12 cellular contexts compared by ENCODE assay signal in genomic region chr2:216107760-216108159, GRCh38. TPM values are rescaled to one million over a fixed set of nuclear protein-coding genes. Genes with fewer than 3 reads are reported as not detected.
A peak's percentile ranks its signal among the peaks of the same experiment; 100 is the strongest.
DNase-seq lines count a peak whose midpoint lies in the region; ATAC-seq, FAIRE-seq and TF ChIP-seq lines count a peak whose summit lies in the region.
"Had no signal": no experiment of that assay in that cellular context is flagged by ENCODE, and none has a peak within 500 bp of the region (broad histone marks: within the 10 kb centered on the region; RNA-seq: fewer than 3 reads in every experiment).

No MANE protein-coding gene starts in this region.

- TF ChIP-seq CTCF in activated CD8-positive, alpha-beta T cell treated with anti-CD3 and anti-CD28 coated beads for 36 hours (IDR thresholded peaks at IDR 0.05): no peak
- TF ChIP-seq CTCF in adrenal gland (IDR thresholded peaks at IDR 0.05): no peak

- peak overlapping the region in 2 of 4 donors; percentile 11 to 20 for H3K4me3 ChIP-seq in adrenal gland
- peak overlapping the region in 1 of 2 donors; percentile 37 for H3K4me3 ChIP-seq in small intestine (ENCODE audit: low read depth in 1 of 2, low read length in 2 of 2)
- H3K4me3 ChIP-seq: upper lobe of left lung had no signal

- H3K36me3 Mint-ChIP-seq in activated CD8-positive, alpha-beta T cell treated with anti-CD3 and anti-CD28 coated beads, Interleukin-2, amount 10 ng/mL, durations not matched to agents 7 days and 5 days (ENCODE audit: low read depth): peaks cover 37% of the 10 kb centered on the region
- peaks cover 33% of the 10 kb centered on the region for H3K36me3 Mint-ChIP-seq in activated CD8-positive, alpha-beta T cell treated with anti-CD3 and anti-CD28 coated beads for 36 hours (ENCODE audit: low read depth)

- H3K4me1 Mint-ChIP-seq in activated CD8-positive, alpha-beta T cell treated with anti-CD3 and anti-CD28 coated beads, Interleukin-2, amount 10 ng/mL, durations not matched to agents 7 days and 5 days (ENCODE audit: low read depth): peaks cover 40% of the 10 kb centered on the region
- H3K4me1 Mint-ChIP-seq in activated CD8-positive, alpha-beta T cell treated with anti-CD3 and anti-CD28 coated beads for 36 hours (ENCODE audit: low read depth): peaks cover 29% of the 10 kb centered on the region

- POLR2A ChIA-PET in activated CD8-positive, alpha-beta T cell treated with anti-CD3 and anti-CD28 coated beads, Interleukin-2, amount 10 ng/mL, durations not matched to agents 7 days and 5 days (lab: Charles Lee): interaction anchor here (0.9 to 3.1 kb wide), 5 partner anchors 12 to 74 kb away, joined by 3 to 13 read pairs (median 9); partner anchors contain the start of genes PECR and TMEM169
- POLR2A ChIA-PET in activated CD8-positive, alpha-beta T cell treated with anti-CD3 and anti-CD28 coated beads for 36 hours (lab: Charles Lee): interaction anchor here (1.1 to 5.7 kb wide), 4 partner anchors 9 to 25 kb away, joined by 3 to 41 read pairs (median 27); partner anchors contain the start of genes PECR and TMEM169

- TF ChIP-seq POLR2A in adrenal gland (IDR thresholded peaks at IDR 0.05): peak in 1 of 2 donors; percentile 37

- H3K4me1 ChIP-seq in adrenal gland (replicated peaks in 1 of 2) (peaks cover 20 to 29% of the 10 kb centered on the region in 2 donors), small intestine (ENCODE audit: control insufficient read depth in 2 of 2, insufficient read depth in 1 of 2, low read depth in 1 of 2, low read length in 1 of 2) (peaks cover 0 to 4% of the 10 kb centered on the region in 2 donors)

- no peak for FAIRE-seq in small intestine (lab: Jason Lieb, UNC)
- FAIRE-seq: endometrium, kidney had no signal

- H3K27ac Mint-ChIP-seq in activated CD8-positive, alpha-beta T cell treated with anti-CD3 and anti-CD28 coated beads, Interleukin-2, amount 10 ng/mL, durations not matched to agents 7 days and 5 days: no peak overlapping the region
- H3K27ac Mint-ChIP-seq in activated CD8-positive, alpha-beta T cell treated with anti-CD3 and anti-CD28 coated beads for 36 hours: no peak overlapping the region

- H3K27me3 Mint-ChIP-seq in activated CD8-positive, alpha-beta T cell treated with anti-CD3 and anti-CD28 coated beads, Interleukin-2, amount 10 ng/mL, durations not matched to agents 7 days and 5 days (ENCODE audit: low read depth): no peaks in the 10 kb centered on the region
- H3K27me3 Mint-ChIP-seq in activated CD8-positive, alpha-beta T cell treated with anti-CD3 and anti-CD28 coated beads for 36 hours: no peaks in the 10 kb centered on the region

- peak overlapping the region; percentile 4 for H3K4me3 Mint-ChIP-seq in activated CD8-positive, alpha-beta T cell treated with anti-CD3 and anti-CD28 coated beads, Interleukin-2, amount 10 ng/mL, durations not matched to agents 7 days and 5 days
- no peak overlapping the region for H3K4me3 Mint-ChIP-seq in activated CD8-positive, alpha-beta T cell treated with anti-CD3 and anti-CD28 coated beads for 36 hours

- DNase-seq in activated CD8-positive, alpha-beta T cell treated with anti-CD3 and anti-CD28 coated beads, Interleukin-2, amount 10 ng/mL, durations not matched to agents 7 days and 5 days: no peak
- no peak for DNase-seq in activated CD8-positive, alpha-beta T cell treated with anti-CD3 and anti-CD28 coated beads for 36 hours
- DNase-seq in adrenal gland (peak in 6 of 7 donors; percentile 34 to 68 (median 44)), islet precursor cell (peak; percentile 83), small intestine (peak; percentile 41), NCI-H524 (lab: John Stamatoyannopoulos, UW) (no peak), NCI-H510A (lab: John Stamatoyannopoulos, UW) (no peak), NCI-H2081 treated with DMSO at 0.1 percent for 48 hours (lab: John Stamatoyannopoulos, UW) (no peak)
- DNase-seq: activated effector memory CD4-positive, alpha-beta T cell treated with anti-CD3 and anti-CD28 coated beads, Interleukin-2, amount 50 U/mL, for 16 hours; kidney had no signal

- H3K27ac ChIP-seq in adrenal gland (peak overlapping the region in 4 of 5 donors; percentile 7 to 87 (median 40)), small intestine (ENCODE audit: low read depth in 1 of 2, low read length in 1 of 2) (peak overlapping the region; percentile 44 to 55)
- H3K27ac ChIP-seq: upper lobe of left lung had no signal

- H3K9me3 ChIP-seq in adrenal gland (replicated peaks in 1 of 3): no peaks in the 10 kb centered on the region
- no peaks in the 10 kb centered on the region for H3K9me3 ChIP-seq in small intestine (ENCODE audit: control insufficient read depth, low read depth)
- H3K9me3 ChIP-seq: upper lobe of left lung had no signal

- WGBS in adrenal gland, 4 donors: 27 to 31% (median 28%) methylated on average over 13 of the region's 13 CpGs
- WGBS in small intestine, 3 donors: 32 to 59% (median 49%) methylated on average over 13 of the region's 13 CpGs

- H3K9me3 Mint-ChIP-seq in activated CD8-positive, alpha-beta T cell treated with anti-CD3 and anti-CD28 coated beads, Interleukin-2, amount 10 ng/mL, durations not matched to agents 7 days and 5 days (ENCODE audit: insufficient read depth): no peaks in the 10 kb centered on the region
- H3K9me3 Mint-ChIP-seq in activated CD8-positive, alpha-beta T cell treated with anti-CD3 and anti-CD28 coated beads for 36 hours: no peaks in the 10 kb centered on the region

- H3K36me3 ChIP-seq in adrenal gland (replicated peaks in 1 of 2): peaks cover 0 to 24% of the 10 kb centered on the region in 2 donors
- H3K36me3 ChIP-seq in small intestine (ENCODE audit: control insufficient read depth in 2 of 2, insufficient read depth in 2 of 2, low read length in 2 of 2): peaks cover 0 to 3% of the 10 kb centered on the region in 2 donors

- CTCF ChIA-PET in activated CD8-positive, alpha-beta T cell treated with anti-CD3 and anti-CD28 coated beads, Interleukin-2, amount 10 ng/mL, durations not matched to agents 7 days and 5 days (lab: Charles Lee): interaction anchor here (0.9 to 6.1 kb wide), 7 partner anchors 10 to 158 kb away, joined by 3 to 76 read pairs (median 9); partner anchors contain the start of genes PECR and TMEM169
- CTCF ChIA-PET in activated CD8-positive, alpha-beta T cell treated with anti-CD3 and anti-CD28 coated beads for 36 hours (lab: Charles Lee): interaction anchor here (0.7 to 4.8 kb wide), 8 partner anchors 10 to 122 kb away, joined by 3 to 40 read pairs (median 4); partner anchors contain the start of genes PECR and TMEM169

- no peaks in the 10 kb centered on the region for H3K27me3 ChIP-seq in adrenal gland
- H3K27me3 ChIP-seq in small intestine (ENCODE audit: control insufficient read depth in 2 of 2, insufficient read depth in 2 of 2, low read length in 2 of 2): no peaks in the 10 kb centered on the region
- H3K27me3 ChIP-seq: upper lobe of left lung had no signal

- intact Hi-C loops in activated CD8-positive, alpha-beta T cell treated with anti-CD3 and anti-CD28 coated beads for 36 hours (cut with micrococcal nuclease): no loop called here
- intact Hi-C loops in adrenal gland (cut with DNase I): no loop called here

- no peak for ATAC-seq in activated CD8-positive, alpha-beta T cell treated with anti-CD3 and anti-CD28 coated beads, Interleukin-2, amount 10 ng/mL, durations not matched to agents 7 days and 5 days
- no peak for ATAC-seq in activated CD8-positive, alpha-beta T cell treated with anti-CD3 and anti-CD28 coated beads for 36 hours

RNA-seq across cellular contexts. Expression of gene XRCC5, which starts 1.4 kb away (rescaled TPM):
- 100 to 1,000 TPM; 362 to 394 TPM for total RNA-seq in activated CD8-positive, alpha-beta T cell treated with anti-CD3 and anti-CD28 coated beads, Interleukin-2, amount 10 ng/mL, durations not matched to agents 7 days and 5 days
- 100 to 1,000 TPM; 541 to 544 TPM for total RNA-seq in activated CD8-positive, alpha-beta T cell treated with anti-CD3 and anti-CD28 coated beads for 36 hours
- total RNA-seq in adrenal gland: 100 to 1,000 TPM; 104 to 224 (median 158) TPM
- polyA plus RNA-seq in adrenal gland (100 to 1,000 TPM in 1 of 3 donors, 10 to 100 TPM in 2; 58.4 to 198 (median 59.5) TPM), small intestine (100 to 1,000 TPM in 1 of 3 donors, 10 to 100 TPM in 2; 76.7 to 119 (median 79.7) TPM)

RNA-seq across cellular contexts. Expression of gene TMEM169, which starts 26.0 kb away (rescaled TPM):
- 1 to 10 TPM; 1.2 to 1.4 TPM for total RNA-seq in activated CD8-positive, alpha-beta T cell treated with anti-CD3 and anti-CD28 coated beads, Interleukin-2, amount 10 ng/mL, durations not matched to agents 7 days and 5 days
- under 1 TPM; 0.76 to 0.83 TPM for total RNA-seq in activated CD8-positive, alpha-beta T cell treated with anti-CD3 and anti-CD28 coated beads for 36 hours
- total RNA-seq in adrenal gland: 1 to 10 TPM in 2 of 8 donors, under 1 TPM in 6; 0.12 to 1.3 (median 0.64) TPM
- 1 to 10 TPM in 1 of 3 donors, under 1 TPM in 2; 0.24 to 1.2 (median 0.88) TPM for polyA plus RNA-seq in adrenal gland
- 1 to 10 TPM in 1 of 3 donors, under 1 TPM in 2; 0.54 to 1.1 (median 0.67) TPM for polyA plus RNA-seq in small intestine

RNA-seq across cellular contexts. Expression of gene PECR, which starts 26.2 kb away (rescaled TPM):
- total RNA-seq in activated CD8-positive, alpha-beta T cell treated with anti-CD3 and anti-CD28 coated beads, Interleukin-2, amount 10 ng/mL, durations not matched to agents 7 days and 5 days: 10 to 100 TPM; 29.0 to 30.3 TPM
- total RNA-seq in activated CD8-positive, alpha-beta T cell treated with anti-CD3 and anti-CD28 coated beads for 36 hours: 10 to 100 TPM; 21.1 to 22.5 TPM
- 10 to 100 TPM in 5 of 8 donors, 1 to 10 TPM in 3; 6.0 to 22.2 (median 10.8) TPM for total RNA-seq in adrenal gland
- polyA plus RNA-seq in adrenal gland: 10 to 100 TPM in 1 of 3 donors, 1 to 10 TPM in 2; 5.3 to 11.3 (median 8.2) TPM
- polyA plus RNA-seq in small intestine: 10 to 100 TPM; 22.3 to 54.3 (median 27.8) TPM

Comparison
In these comparisons a context has a peak if more than half of its experiments do, and no peak if none do; other contexts are left out.
1. DNase-seq: peak in adrenal gland (6 of 7), islet precursor cell (single experiment) and small intestine (single experiment); none in activated CD8-positive, alpha-beta T cell treated with anti-CD3 and anti-CD28 coated beads, Interleukin-2, amount 10 ng/mL, durations not matched to agents 7 days and 5 days (single experiment), activated CD8-positive, alpha-beta T cell treated with anti-CD3 and anti-CD28 coated beads for 36 hours (single experiment), NCI-H524 (0 of 2), NCI-H510A (single experiment) and NCI-H2081 treated with DMSO at 0.1 percent for 48 hours (single experiment).